ENCODE assay signal across 1 cellular context in the genomic region with DNA sequence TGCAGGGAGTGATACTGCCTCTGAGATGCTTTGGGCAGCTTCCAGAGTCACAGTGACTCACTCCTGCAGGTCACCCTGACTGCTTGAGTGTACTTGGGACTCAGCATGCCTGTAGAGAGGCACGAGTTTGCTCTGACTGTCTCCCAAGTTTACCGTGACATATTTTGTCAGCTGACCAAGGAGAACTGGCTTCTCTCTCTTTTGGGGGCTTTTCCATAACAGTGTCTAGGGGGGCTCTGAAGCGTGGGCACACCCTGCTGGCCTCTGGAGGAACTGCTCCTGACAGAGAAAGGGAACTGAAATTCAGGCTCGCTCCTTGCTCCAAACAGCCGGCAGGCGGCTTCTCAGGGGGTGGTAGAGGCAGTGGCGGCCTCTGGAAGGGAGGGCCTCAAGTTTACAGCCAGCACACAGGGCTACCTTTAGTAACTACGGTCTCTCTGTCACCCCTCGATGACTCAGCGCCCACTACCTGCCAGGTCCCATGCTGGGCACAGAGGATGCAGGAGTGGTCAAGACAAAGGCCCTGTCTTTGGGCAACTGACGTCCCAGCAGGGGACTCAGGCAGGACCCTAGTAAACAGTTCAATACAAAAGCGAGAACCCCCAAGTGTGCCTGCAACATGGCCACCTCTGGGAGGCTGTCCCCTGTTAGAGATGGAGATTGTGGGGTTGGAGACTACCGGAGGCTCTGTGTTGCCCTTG.
TF ChIP-seq lines count a peak whose summit lies in the region.

No MANE protein-coding gene starts in this region.

TF ChIP-seq in K562, 482 proteins besides CTCF, POLR2A, EP300 and RAD21 (continued from another document and continues in another):
- TF ChIP-seq JUND (IDR thresholded peaks at IDR 0.05; ENCODE audit: borderline replicate concordance, low read depth, low read length) (no peak), JUND (tag; IDR thresholded peaks at IDR 0.05; ENCODE audit: borderline replicate concordance, low read depth, low read length) (0 out of 3 replicates have a peak, but pooled peaks have one; percentile 27), EWSR1 (IDR thresholded peaks at IDR 0.05; ENCODE audit: borderline replicate concordance, low read depth, partially characterized antibody) (no peak), ZNF75A (CRISPR knock-in tag; IDR thresholded peaks at IDR 0.05) (no peak), SMC3 (conservative IDR thresholded peaks at IDR 0.05; ENCODE audit: insufficient read depth, low read depth, low read length) (0 out of 2 replicates have a peak, but pooled peaks have one; percentile 27), CAMTA2 (CRISPR knock-in tag; conservative IDR thresholded peaks at IDR 0.05) (no peak), CBFB (CRISPR knock-in tag; IDR thresholded peaks at IDR 0.05) (no peak), PHF20 (IDR thresholded peaks at IDR 0.05; ENCODE audit: partially characterized antibody) (no peak), STAG1 (CRISPR knock-in tag; IDR thresholded peaks at IDR 0.05; ENCODE audit: borderline replicate concordance) (no peak), ZBTB7A (IDR thresholded peaks at IDR 0.05; ENCODE audit: borderline replicate concordance, control insufficient read depth, low read depth, low read length) (peak; percentile 49; the same call in 1 of the 2 replicates), ZNF282 (CRISPR knock-in tag; IDR thresholded peaks at IDR 0.05) (no peak), ZNF77 (CRISPR knock-in tag; IDR thresholded peaks at IDR 0.05) (no peak), SMARCA5 (IDR thresholded peaks at IDR 0.05) (no peak), SPI1 (IDR thresholded peaks at IDR 0.05; ENCODE audit: borderline replicate concordance, low read depth, low read length) (peak; percentile 72), KLF16 (IDR thresholded peaks at IDR 0.05) (0 out of 2 replicates have a peak, but pooled peaks have one; percentile 33), ZBTB1 (CRISPR knock-in tag; IDR thresholded peaks at IDR 0.05; ENCODE audit: borderline replicate concordance, low read depth) (no peak), CREB1 (IDR thresholded peaks at IDR 0.05) (no peak), CREB1 (CRISPR knock-in tag; IDR thresholded peaks at IDR 0.05) (no peak), SMAD4 (CRISPR knock-in tag; conservative IDR thresholded peaks at IDR 0.05) (no peak), SNRNP70 (optimal IDR thresholded peaks at IDR 0.05; ENCODE audit: low read depth, low read length) (no peak), ZKSCAN1 (IDR thresholded peaks at IDR 0.05; ENCODE audit: low read depth, low read length) (no peak), SMAD3 (CRISPR knock-in tag; conservative IDR thresholded peaks at IDR 0.05) (no peak), RBM34 (IDR thresholded peaks at IDR 0.05; ENCODE audit: borderline replicate concordance, insufficient read depth, low read length) (no peak), WHSC1 (IDR thresholded peaks at IDR 0.05; ENCODE audit: low read length) (no peak), FOSL1 (tag; conservative IDR thresholded peaks at IDR 0.05) (peak; percentile 42), ZEB2 (IDR thresholded peaks at IDR 0.05) (no peak), KLF6 (CRISPR knock-in tag; IDR thresholded peaks at IDR 0.05; ENCODE audit: borderline replicate concordance) (no peak)
- TF ChIP-seq, protein P1, sequence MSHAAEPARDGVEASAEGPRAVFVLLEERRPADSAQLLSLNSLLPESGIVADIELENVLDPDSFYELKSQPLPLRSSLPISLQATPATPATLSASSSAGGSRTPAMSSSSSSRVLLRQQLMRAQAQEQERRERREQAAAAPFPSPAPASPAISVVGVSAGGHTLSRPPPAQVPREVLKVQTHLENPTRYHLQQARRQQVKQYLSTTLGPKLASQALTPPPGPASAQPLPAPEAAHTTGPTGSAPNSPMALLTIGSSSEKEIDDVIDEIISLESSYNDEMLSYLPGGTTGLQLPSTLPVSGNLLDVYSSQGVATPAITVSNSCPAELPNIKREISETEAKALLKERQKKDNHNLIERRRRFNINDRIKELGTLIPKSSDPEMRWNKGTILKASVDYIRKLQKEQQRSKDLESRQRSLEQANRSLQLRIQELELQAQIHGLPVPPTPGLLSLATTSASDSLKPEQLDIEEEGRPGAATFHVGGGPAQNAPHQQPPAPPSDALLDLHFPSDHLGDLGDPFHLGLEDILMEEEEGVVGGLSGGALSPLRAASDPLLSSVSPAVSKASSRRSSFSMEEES (CRISPR knock-in tag; IDR thresholded peaks at IDR 0.05): no peak
- TF ChIP-seq, protein P2, sequence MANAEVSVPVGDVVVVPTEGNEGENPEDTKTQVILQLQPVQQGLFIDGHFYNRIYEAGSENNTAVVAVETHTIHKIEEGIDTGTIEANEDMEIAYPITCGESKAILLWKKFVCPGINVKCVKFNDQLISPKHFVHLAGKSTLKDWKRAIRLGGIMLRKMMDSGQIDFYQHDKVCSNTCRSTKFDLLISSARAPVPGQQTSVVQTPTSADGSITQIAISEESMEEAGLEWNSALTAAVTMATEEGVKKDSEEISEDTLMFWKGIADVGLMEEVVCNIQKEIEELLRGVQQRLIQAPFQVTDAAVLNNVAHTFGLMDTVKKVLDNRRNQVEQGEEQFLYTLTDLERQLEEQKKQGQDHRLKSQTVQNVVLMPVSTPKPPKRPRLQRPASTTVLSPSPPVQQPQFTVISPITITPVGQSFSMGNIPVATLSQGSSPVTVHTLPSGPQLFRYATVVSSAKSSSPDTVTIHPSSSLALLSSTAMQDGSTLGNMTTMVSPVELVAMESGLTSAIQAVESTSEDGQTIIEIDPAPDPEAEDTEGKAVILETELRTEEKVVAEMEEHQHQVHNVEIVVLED (CRISPR knock-in tag; IDR thresholded peaks at IDR 0.05): 0 out of 2 replicates have a peak, but pooled peaks have one; percentile 21
- TF ChIP-seq, protein P3, sequence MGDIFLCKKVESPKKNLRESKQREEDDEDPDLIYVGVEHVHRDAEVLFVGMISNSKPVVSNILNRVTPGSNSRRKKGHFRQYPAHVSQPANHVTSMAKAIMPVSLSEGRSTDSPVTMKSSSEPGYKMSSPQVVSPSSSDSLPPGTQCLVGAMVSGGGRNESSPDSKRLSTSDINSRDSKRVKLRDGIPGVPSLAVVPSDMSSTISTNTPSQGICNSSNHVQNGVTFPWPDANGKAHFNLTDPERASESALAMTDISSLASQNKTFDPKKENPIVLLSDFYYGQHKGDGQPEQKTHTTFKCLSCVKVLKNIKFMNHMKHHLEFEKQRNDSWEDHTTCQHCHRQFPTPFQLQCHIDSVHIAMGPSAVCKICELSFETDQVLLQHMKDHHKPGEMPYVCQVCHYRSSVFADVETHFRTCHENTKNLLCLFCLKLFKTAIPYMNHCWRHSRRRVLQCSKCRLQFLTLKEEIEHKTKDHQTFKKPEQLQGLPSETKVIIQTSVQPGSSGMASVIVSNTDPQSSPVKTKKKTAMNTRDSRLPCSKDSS (IDR thresholded peaks at IDR 0.05; ENCODE audit: low read depth, partially characterized antibody): no peak
- TF ChIP-seq, protein P4, sequence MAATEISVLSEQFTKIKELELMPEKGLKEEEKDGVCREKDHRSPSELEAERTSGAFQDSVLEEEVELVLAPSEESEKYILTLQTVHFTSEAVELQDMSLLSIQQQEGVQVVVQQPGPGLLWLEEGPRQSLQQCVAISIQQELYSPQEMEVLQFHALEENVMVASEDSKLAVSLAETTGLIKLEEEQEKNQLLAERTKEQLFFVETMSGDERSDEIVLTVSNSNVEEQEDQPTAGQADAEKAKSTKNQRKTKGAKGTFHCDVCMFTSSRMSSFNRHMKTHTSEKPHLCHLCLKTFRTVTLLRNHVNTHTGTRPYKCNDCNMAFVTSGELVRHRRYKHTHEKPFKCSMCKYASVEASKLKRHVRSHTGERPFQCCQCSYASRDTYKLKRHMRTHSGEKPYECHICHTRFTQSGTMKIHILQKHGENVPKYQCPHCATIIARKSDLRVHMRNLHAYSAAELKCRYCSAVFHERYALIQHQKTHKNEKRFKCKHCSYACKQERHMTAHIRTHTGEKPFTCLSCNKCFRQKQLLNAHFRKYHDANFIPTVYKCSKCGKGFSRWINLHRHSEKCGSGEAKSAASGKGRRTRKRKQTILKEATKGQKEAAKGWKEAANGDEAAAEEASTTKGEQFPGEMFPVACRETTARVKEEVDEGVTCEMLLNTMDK (IDR thresholded peaks at IDR 0.05; ENCODE audit: borderline replicate concordance, insufficient read depth, low read depth, low read length, poor library complexity, severe bottlenecking): peak; percentile 33
- TF ChIP-seq, protein P5, sequence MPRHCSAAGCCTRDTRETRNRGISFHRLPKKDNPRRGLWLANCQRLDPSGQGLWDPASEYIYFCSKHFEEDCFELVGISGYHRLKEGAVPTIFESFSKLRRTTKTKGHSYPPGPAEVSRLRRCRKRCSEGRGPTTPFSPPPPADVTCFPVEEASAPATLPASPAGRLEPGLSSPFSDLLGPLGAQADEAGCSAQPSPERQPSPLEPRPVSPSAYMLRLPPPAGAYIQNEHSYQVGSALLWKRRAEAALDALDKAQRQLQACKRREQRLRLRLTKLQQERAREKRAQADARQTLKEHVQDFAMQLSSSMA (CRISPR knock-in tag; IDR thresholded peaks at IDR 0.05): no peak
- TF ChIP-seq, protein P6, sequence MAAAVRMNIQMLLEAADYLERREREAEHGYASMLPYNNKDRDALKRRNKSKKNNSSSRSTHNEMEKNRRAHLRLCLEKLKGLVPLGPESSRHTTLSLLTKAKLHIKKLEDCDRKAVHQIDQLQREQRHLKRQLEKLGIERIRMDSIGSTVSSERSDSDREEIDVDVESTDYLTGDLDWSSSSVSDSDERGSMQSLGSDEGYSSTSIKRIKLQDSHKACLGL (CRISPR knock-in tag; IDR thresholded peaks at IDR 0.05; ENCODE audit: borderline replicate concordance, poor library complexity, severe bottlenecking): no peak
- TF ChIP-seq, protein P7, sequence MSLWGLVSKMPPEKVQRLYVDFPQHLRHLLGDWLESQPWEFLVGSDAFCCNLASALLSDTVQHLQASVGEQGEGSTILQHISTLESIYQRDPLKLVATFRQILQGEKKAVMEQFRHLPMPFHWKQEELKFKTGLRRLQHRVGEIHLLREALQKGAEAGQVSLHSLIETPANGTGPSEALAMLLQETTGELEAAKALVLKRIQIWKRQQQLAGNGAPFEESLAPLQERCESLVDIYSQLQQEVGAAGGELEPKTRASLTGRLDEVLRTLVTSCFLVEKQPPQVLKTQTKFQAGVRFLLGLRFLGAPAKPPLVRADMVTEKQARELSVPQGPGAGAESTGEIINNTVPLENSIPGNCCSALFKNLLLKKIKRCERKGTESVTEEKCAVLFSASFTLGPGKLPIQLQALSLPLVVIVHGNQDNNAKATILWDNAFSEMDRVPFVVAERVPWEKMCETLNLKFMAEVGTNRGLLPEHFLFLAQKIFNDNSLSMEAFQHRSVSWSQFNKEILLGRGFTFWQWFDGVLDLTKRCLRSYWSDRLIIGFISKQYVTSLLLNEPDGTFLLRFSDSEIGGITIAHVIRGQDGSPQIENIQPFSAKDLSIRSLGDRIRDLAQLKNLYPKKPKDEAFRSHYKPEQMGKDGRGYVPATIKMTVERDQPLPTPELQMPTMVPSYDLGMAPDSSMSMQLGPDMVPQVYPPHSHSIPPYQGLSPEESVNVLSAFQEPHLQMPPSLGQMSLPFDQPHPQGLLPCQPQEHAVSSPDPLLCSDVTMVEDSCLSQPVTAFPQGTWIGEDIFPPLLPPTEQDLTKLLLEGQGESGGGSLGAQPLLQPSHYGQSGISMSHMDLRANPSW (CRISPR knock-in tag; IDR thresholded peaks at IDR 0.05): 0 out of 2 replicates have a peak, but pooled peaks have one; percentile 29
- TF ChIP-seq, protein P8, sequence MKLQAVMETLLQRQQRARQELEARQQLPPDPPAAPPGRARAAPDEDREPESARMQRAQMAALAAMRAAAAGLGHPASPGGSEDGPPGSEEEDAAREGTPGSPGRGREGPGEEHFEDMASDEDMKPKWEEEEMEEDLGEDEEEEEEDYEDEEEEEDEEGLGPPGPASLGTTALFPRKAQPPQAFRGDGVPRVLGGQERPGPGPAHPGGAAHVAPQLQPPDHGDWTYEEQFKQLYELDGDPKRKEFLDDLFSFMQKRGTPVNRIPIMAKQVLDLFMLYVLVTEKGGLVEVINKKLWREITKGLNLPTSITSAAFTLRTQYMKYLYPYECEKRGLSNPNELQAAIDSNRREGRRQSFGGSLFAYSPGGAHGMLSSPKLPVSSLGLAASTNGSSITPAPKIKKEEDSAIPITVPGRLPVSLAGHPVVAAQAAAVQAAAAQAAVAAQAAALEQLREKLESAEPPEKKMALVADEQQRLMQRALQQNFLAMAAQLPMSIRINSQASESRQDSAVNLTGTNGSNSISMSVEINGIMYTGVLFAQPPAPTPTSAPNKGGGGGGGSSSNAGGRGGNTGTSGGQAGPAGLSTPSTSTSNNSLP (IDR thresholded peaks at IDR 0.05; ENCODE audit: borderline replicate concordance, low read depth, low read length): no peak
- TF ChIP-seq, protein P9, sequence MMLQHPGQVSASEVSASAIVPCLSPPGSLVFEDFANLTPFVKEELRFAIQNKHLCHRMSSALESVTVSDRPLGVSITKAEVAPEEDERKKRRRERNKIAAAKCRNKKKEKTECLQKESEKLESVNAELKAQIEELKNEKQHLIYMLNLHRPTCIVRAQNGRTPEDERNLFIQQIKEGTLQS (IDR thresholded peaks at IDR 0.05): peak; percentile 47
- TF ChIP-seq, protein P9 (CRISPR knock-in tag; conservative IDR thresholded peaks at IDR 0.05): no peak
- TF ChIP-seq, protein P10, sequence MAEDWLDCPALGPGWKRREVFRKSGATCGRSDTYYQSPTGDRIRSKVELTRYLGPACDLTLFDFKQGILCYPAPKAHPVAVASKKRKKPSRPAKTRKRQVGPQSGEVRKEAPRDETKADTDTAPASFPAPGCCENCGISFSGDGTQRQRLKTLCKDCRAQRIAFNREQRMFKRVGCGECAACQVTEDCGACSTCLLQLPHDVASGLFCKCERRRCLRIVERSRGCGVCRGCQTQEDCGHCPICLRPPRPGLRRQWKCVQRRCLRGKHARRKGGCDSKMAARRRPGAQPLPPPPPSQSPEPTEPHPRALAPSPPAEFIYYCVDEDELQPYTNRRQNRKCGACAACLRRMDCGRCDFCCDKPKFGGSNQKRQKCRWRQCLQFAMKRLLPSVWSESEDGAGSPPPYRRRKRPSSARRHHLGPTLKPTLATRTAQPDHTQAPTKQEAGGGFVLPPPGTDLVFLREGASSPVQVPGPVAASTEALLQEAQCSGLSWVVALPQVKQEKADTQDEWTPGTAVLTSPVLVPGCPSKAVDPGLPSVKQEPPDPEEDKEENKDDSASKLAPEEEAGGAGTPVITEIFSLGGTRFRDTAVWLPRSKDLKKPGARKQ (CRISPR knock-in tag; IDR thresholded peaks at IDR 0.05): no peak
- TF ChIP-seq, protein P11, sequence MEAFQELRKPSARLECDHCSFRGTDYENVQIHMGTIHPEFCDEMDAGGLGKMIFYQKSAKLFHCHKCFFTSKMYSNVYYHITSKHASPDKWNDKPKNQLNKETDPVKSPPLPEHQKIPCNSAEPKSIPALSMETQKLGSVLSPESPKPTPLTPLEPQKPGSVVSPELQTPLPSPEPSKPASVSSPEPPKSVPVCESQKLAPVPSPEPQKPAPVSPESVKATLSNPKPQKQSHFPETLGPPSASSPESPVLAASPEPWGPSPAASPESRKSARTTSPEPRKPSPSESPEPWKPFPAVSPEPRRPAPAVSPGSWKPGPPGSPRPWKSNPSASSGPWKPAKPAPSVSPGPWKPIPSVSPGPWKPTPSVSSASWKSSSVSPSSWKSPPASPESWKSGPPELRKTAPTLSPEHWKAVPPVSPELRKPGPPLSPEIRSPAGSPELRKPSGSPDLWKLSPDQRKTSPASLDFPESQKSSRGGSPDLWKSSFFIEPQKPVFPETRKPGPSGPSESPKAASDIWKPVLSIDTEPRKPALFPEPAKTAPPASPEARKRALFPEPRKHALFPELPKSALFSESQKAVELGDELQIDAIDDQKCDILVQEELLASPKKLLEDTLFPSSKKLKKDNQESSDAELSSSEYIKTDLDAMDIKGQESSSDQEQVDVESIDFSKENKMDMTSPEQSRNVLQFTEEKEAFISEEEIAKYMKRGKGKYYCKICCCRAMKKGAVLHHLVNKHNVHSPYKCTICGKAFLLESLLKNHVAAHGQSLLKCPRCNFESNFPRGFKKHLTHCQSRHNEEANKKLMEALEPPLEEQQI (IDR thresholded peaks at IDR 0.05): no peak
